7 cellular contexts compared by ENCODE assay signal in genomic region chr5:8714197-8714596, GRCh38.
"Had no signal": no experiment of that assay in that cellular context is flagged by ENCODE, and none has a peak within 500 bp of the region (broad histone marks: within the 10 kb centered on the region; RNA-seq: fewer than 3 reads in every experiment).

No MANE protein-coding gene starts in this region.

- DNase-seq: GM23248, GOT3, H7, IMR-90, KBM-7 had no signal

- ATAC-seq: HCT116 had no signal

- H3K27ac ChIP-seq: GM23248 had no signal

- H3K9ac ChIP-seq: GM23248 had no signal

- H3K36me3 ChIP-seq: HAP-1 had no signal

- H3K4me3 ChIP-seq: GM23248, HAP-1 had no signal

- H3K4me1 ChIP-seq: HAP-1 had no signal

- H2AFZ ChIP-seq: GM23248 had no signal

- H3K9me3 ChIP-seq: HAP-1 had no signal
